In genomic region chr3:150740733-150741496, GRCh38 we compare ENCODE assay signal across 1 cellular context.
A peak's percentile ranks its signal among the peaks of the same experiment; 100 is the strongest.
TF ChIP-seq lines count a peak whose summit lies in the region.

No MANE protein-coding gene starts in this region.

TF ChIP-seq in HepG2, 621 proteins besides CTCF, POLR2A, EP300 and RAD21 (continued from another document and continues in another):
- TF ChIP-seq, protein P1, sequence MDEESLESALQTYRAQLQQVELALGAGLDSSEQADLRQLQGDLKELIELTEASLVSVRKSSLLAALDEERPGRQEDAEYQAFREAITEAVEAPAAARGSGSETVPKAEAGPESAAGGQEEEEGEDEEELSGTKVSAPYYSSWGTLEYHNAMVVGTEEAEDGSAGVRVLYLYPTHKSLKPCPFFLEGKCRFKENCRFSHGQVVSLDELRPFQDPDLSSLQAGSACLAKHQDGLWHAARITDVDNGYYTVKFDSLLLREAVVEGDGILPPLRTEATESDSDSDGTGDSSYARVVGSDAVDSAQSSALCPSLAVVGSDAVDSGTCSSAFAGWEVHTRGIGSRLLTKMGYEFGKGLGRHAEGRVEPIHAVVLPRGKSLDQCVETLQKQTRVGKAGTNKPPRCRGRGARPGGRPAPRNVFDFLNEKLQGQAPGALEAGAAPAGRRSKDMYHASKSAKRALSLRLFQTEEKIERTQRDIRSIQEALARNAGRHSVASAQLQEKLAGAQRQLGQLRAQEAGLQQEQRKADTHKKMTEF (CRISPR knock-in tag; IDR thresholded peaks at IDR 0.05), result peak; percentile 74; the same call in 1 of the 2 replicates
- TF ChIP-seq RORA (CRISPR knock-in tag; IDR thresholded peaks at IDR 0.05), result no peak
- no peak for TF ChIP-seq SUZ12 (IDR thresholded peaks at IDR 0.05; ENCODE audit: low read depth, low read length)
- peak; percentile 59; the same call in 1 of the 2 replicates for TF ChIP-seq ONECUT2 (CRISPR knock-in tag; IDR thresholded peaks at IDR 0.05)
- no peak for TF ChIP-seq ZNF776 (CRISPR knock-in tag; IDR thresholded peaks at IDR 0.05)
- no peak for TF ChIP-seq ZNF383 (CRISPR knock-in tag; IDR thresholded peaks at IDR 0.05; ENCODE audit: borderline replicate concordance)
- no peak for TF ChIP-seq KLF16 (CRISPR knock-in tag; IDR thresholded peaks at IDR 0.05)
- TF ChIP-seq TCF12 (IDR thresholded peaks at IDR 0.05), result no peak
- TF ChIP-seq TCF12 (CRISPR knock-in tag; IDR thresholded peaks at IDR 0.05), result no peak
- TF ChIP-seq, protein P2, sequence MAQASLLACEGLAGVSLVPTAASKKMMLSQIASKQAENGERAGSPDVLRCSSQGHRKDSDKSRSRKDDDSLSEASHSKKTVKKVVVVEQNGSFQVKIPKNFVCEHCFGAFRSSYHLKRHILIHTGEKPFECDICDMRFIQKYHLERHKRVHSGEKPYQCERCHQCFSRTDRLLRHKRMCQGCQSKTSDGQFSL (CRISPR knock-in tag; IDR thresholded peaks at IDR 0.05), result no peak
- TF ChIP-seq NBN (conservative IDR thresholded peaks at IDR 0.05), result no peak
- peak; percentile 43; the same call in 1 of the 2 replicates for TF ChIP-seq ZNF326 (CRISPR knock-in tag; IDR thresholded peaks at IDR 0.05; ENCODE audit: borderline replicate concordance)
- TF ChIP-seq, protein P3, sequence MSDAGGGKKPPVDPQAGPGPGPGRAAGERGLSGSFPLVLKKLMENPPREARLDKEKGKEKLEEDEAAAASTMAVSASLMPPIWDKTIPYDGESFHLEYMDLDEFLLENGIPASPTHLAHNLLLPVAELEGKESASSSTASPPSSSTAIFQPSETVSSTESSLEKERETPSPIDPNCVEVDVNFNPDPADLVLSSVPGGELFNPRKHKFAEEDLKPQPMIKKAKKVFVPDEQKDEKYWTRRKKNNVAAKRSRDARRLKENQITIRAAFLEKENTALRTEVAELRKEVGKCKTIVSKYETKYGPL (CRISPR knock-in tag; IDR thresholded peaks at IDR 0.05), result no peak
- peak; percentile 93; the same call in 1 of the 2 replicates for TF ChIP-seq ZMYM2 (CRISPR knock-in tag; IDR thresholded peaks at IDR 0.05)
- no peak for TF ChIP-seq HBP1 (CRISPR knock-in tag; IDR thresholded peaks at IDR 0.05; ENCODE audit: low read depth)
- TF ChIP-seq FOXJ3 (CRISPR knock-in tag; IDR thresholded peaks at IDR 0.05; ENCODE audit: borderline replicate concordance), result peak; percentile 88; the same call in 1 of the 2 replicates
- no peak for TF ChIP-seq HMG20B (CRISPR knock-in tag; conservative IDR thresholded peaks at IDR 0.05)
- peak; percentile 83 for TF ChIP-seq TEAD3 (CRISPR knock-in tag; optimal IDR thresholded peaks at IDR 0.05; ENCODE audit: borderline replicate concordance)
- no peak for TF ChIP-seq ZC3H4 (CRISPR knock-in tag; IDR thresholded peaks at IDR 0.05; ENCODE audit: borderline replicate concordance)
- TF ChIP-seq ZNF580 (CRISPR knock-in tag; IDR thresholded peaks at IDR 0.05; ENCODE audit: borderline replicate concordance, low read depth), result peak; percentile 59; the same call in 1 of the 2 replicates
- TF ChIP-seq ZNF33B (CRISPR knock-in tag; IDR thresholded peaks at IDR 0.05), result no peak
- TF ChIP-seq, protein P4, sequence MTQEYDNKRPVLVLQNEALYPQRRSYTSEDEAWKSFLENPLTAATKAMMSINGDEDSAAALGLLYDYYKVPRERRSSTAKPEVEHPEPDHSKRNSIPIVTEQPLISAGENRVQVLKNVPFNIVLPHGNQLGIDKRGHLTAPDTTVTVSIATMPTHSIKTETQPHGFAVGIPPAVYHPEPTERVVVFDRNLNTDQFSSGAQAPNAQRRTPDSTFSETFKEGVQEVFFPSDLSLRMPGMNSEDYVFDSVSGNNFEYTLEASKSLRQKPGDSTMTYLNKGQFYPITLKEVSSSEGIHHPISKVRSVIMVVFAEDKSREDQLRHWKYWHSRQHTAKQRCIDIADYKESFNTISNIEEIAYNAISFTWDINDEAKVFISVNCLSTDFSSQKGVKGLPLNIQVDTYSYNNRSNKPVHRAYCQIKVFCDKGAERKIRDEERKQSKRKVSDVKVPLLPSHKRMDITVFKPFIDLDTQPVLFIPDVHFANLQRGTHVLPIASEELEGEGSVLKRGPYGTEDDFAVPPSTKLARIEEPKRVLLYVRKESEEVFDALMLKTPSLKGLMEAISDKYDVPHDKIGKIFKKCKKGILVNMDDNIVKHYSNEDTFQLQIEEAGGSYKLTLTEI (CRISPR knock-in tag; conservative IDR thresholded peaks at IDR 0.05), result no peak
- TF ChIP-seq NFE2 (CRISPR knock-in tag; IDR thresholded peaks at IDR 0.05), result no peak
- TF ChIP-seq EED (CRISPR knock-in tag; IDR thresholded peaks at IDR 0.05), result no peak
- no peak for TF ChIP-seq MTF2 (CRISPR knock-in tag; IDR thresholded peaks at IDR 0.05; ENCODE audit: borderline replicate concordance)
- TF ChIP-seq JDP2 (CRISPR knock-in tag; IDR thresholded peaks at IDR 0.05; ENCODE audit: borderline replicate concordance), result no peak; the same call in 1 of the 2 replicates
- TF ChIP-seq TOPORS (CRISPR knock-in tag; IDR thresholded peaks at IDR 0.05), result no peak
- TF ChIP-seq YEATS4 (CRISPR knock-in tag; IDR thresholded peaks at IDR 0.05; ENCODE audit: borderline replicate concordance), result no peak
- TF ChIP-seq CEBPB (IDR thresholded peaks at IDR 0.05; ENCODE audit: borderline replicate concordance, low read depth, low read length), result peak; percentile 43; the same call in 1 of the 2 replicates
- no peak for TF ChIP-seq KIAA2018 (CRISPR knock-in tag; IDR thresholded peaks at IDR 0.05; ENCODE audit: borderline replicate concordance)
- no peak for TF ChIP-seq MLXIP (CRISPR knock-in tag; IDR thresholded peaks at IDR 0.05; ENCODE audit: borderline replicate concordance)
- no peak for TF ChIP-seq ZNF781 (CRISPR knock-in tag; IDR thresholded peaks at IDR 0.05; ENCODE audit: borderline replicate concordance, not compliant biosample characterization)
- peak; percentile 32; the same call in 1 of the 2 replicates for TF ChIP-seq ZNF124 (CRISPR knock-in tag; IDR thresholded peaks at IDR 0.05)
- TF ChIP-seq ZFP90 (CRISPR knock-in tag; IDR thresholded peaks at IDR 0.05; ENCODE audit: borderline replicate concordance), result no peak
- no peak for TF ChIP-seq ZSCAN21 (CRISPR knock-in tag; IDR thresholded peaks at IDR 0.05; ENCODE audit: borderline replicate concordance)
- no peak for TF ChIP-seq ZBTB38 (CRISPR knock-in tag; IDR thresholded peaks at IDR 0.05)
